18 cellular contexts compared by ENCODE assay signal in the genomic region with DNA sequence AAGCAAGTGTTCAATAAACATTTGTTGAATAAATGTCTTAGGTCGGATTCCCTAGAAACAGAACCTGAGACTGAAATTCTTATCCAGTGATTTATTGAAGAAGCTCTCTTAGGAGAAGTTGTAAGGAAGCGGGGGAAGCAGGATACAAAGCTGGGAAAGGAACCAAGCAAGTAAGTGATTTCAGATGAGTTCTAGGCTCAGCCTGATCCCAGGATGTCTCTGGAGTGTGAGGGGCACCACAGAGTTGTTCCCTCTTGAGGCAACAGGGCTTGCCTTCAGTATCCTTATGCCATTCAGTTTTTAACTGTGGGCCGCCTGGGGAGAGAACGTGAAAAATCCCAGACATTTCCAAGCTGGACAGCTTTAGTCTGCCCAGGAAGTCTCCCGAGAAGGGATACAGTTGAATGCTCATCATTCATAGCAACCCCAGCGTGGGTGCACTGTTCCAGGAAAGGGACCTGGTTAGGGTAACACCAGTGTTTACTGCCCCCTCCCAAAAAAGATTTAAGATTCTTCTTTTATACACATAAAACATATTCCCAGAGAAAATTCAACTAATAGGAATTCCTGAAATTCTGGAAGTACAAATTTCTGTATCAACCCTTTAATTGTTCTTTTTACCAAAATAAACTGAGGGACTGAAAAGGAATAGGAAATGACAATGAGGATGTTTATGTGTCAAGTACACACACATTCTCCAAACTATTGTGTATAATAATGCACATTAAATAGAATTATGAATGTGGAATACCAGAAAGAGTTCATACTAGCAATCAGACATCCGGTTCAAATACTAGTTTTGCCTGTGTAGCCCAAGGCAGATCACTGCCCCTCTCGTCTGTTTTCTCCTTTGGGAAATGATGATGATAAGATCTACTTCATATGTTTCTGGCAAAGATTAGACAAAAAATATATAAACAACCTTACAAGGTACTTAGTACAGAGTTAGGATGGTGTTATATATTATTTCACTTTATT.
A peak's percentile ranks its signal among the peaks of the same experiment; 100 is the strongest.
DNase-seq lines count a peak whose midpoint lies in the region; ATAC-seq and TF ChIP-seq lines count a peak whose summit lies in the region.
"Had no signal": no experiment of that assay in that cellular context is flagged by ENCODE, and none has a peak within 500 bp of the region (broad histone marks: within the 10 kb centered on the region; RNA-seq: fewer than 3 reads in every experiment).

No MANE protein-coding gene starts in this region.

- in situ Hi-C loops in GM23248 (cut with MboI) = no loop called here

- WGBS in GM23248 (ENCODE audit: low coverage in 1 of 2, low lambda C conversion rate in 2 of 2, missing lambda C conversion rate in 2 of 2), 2 experiments = 74 to 76% methylated on average over 8 of the region's 8 CpGs

- no peak for ATAC-seq in HG03025 (IDR thresholded peaks at IDR 0.05; ENCODE audit: low FRiP score, unreplicated experiment)
- ATAC-seq in stimulated activated naive CD8-positive, alpha-beta T cell treated with anti-CD3 and anti-CD28 coated beads, Interleukin-15, Interleukin-2, amounts not matched to agents 100 U/mL and 50 U/mL, for 24 hours = no peak

- H3K79me2 ChIP-seq in GM23248 (ENCODE audit: insufficient read depth) = no peaks in the 10 kb centered on the region

- H3K4me1 ChIP-seq in GM23248 (ENCODE audit: insufficient read depth) (peaks cover 48% of the 10 kb centered on the region), adipocyte (ENCODE audit: control insufficient read depth, insufficient read depth, low read length) (peaks cover 42% of the 10 kb centered on the region)
- H3K4me1 ChIP-seq: BE2C, Caco-2 had no signal

- peak overlapping the region; percentile 20 for H2AFZ ChIP-seq in GM23248
- H2AFZ ChIP-seq: PC-9 had no signal

- no peaks in the 10 kb centered on the region for H3K9me3 ChIP-seq in GM23248 (ENCODE audit: low read depth)
- no peaks in the 10 kb centered on the region for H3K9me3 ChIP-seq in adipocyte (ENCODE audit: control insufficient read depth, low read length)
- H3K9me3 ChIP-seq: BE2C, Caco-2 had no signal

- H3K9ac ChIP-seq in GM23248 = no peak overlapping the region
- H3K9ac ChIP-seq in adipocyte (ENCODE audit: low read length) = peak overlapping the region; percentile 4
- H3K9ac ChIP-seq: KMS-11 had no signal

- peak overlapping the region; percentile 72; the same call in 1 of the 2 replicates for H3K27ac ChIP-seq in GM23248
- H3K27ac ChIP-seq: KMS-11, PC-9 had no signal

- peaks cover 18% of the 10 kb centered on the region for H3K4me1 Mint-ChIP-seq in progenitor cell of endocrine pancreas (ENCODE audit: low read depth)
- H3K4me1 Mint-ChIP-seq: CD4-positive, CD25-positive, alpha-beta regulatory T cell had no signal

- H3K4me2 ChIP-seq in GM23248 (ENCODE audit: unreplicated experiment) = peak overlapping the region; percentile 69
- H3K4me2 ChIP-seq: KMS-11, PC-9 had no signal

- H3K9me3 Mint-ChIP-seq in progenitor cell of endocrine pancreas (ENCODE audit: low read depth) = no peaks in the 10 kb centered on the region

- no peaks in the 10 kb centered on the region for H4K20me1 ChIP-seq in GM23248 (ENCODE audit: insufficient read depth)

- TF ChIP-seq CTCF in AG09319 (IDR thresholded peaks at IDR 0.05; ENCODE audit: low read depth, low read length) (no peak), fibroblast of the aortic adventitia (IDR thresholded peaks at IDR 0.05; ENCODE audit: insufficient read depth, low read length) (no peak), progenitor cell of endocrine pancreas (IDR thresholded peaks at IDR 0.05; ENCODE audit: unreplicated experiment) (no peak)

- no peaks in the 10 kb centered on the region for H3K27me3 Mint-ChIP-seq in progenitor cell of endocrine pancreas
- H3K27me3 Mint-ChIP-seq: CD4-positive, CD25-positive, alpha-beta regulatory T cell had no signal

- no peak overlapping the region for H3K27ac Mint-ChIP-seq in progenitor cell of endocrine pancreas
- H3K27ac Mint-ChIP-seq: CD4-positive, CD25-positive, alpha-beta regulatory T cell had no signal

- no peaks in the 10 kb centered on the region for H3K36me3 Mint-ChIP-seq in progenitor cell of endocrine pancreas (ENCODE audit: insufficient read depth)
- H3K36me3 Mint-ChIP-seq: CD4-positive, CD25-positive, alpha-beta regulatory T cell had no signal

- no peaks in the 10 kb centered on the region for H3K9me2 ChIP-seq in GM23248 (ENCODE audit: insufficient read depth)

- peaks cover 31% of the 10 kb centered on the region for H3F3A ChIP-seq in GM23248 (ENCODE audit: insufficient read depth)

- H3K4me3 Mint-ChIP-seq in progenitor cell of endocrine pancreas (ENCODE audit: low read depth) = no peak overlapping the region
- H3K4me3 Mint-ChIP-seq: CD4-positive, CD25-positive, alpha-beta regulatory T cell had no signal

- H3K27me3 ChIP-seq in GM23248 (replicated peaks; ENCODE audit: insufficient read depth) = no peaks in the 10 kb centered on the region
- no peaks in the 10 kb centered on the region for H3K27me3 ChIP-seq in adipocyte (replicated peaks; ENCODE audit: control insufficient read depth, insufficient read depth, low read length)
- H3K27me3 ChIP-seq: BE2C had no signal

- no peak overlapping the region for H3K4me3 ChIP-seq in GM23248
- no peak overlapping the region for H3K4me3 ChIP-seq in adipocyte (ENCODE audit: low read length)
- no peak overlapping the region for H3K4me3 ChIP-seq in fibroblast of the aortic adventitia (ENCODE audit: low read depth, low read length)
- H3K4me3 ChIP-seq: PC-9 had no signal

- DNase-seq in AG09319 (ENCODE audit: extremely low read depth, low read depth) (peak; percentile 14), GM23248 (peak; percentile 29), adipocyte (ENCODE audit: low read depth) (no peak), fibroblast of the aortic adventitia (ENCODE audit: low read depth) (peak; percentile 44), NCI-H345 treated with DMSO at 0.1 percent for 48 hours (lab: John Stamatoyannopoulos, UW; ENCODE audit: unreplicated experiment) (no peak), progenitor cell of endocrine pancreas (ENCODE audit: low spot score, unreplicated experiment) (no peak)
- DNase-seq in stimulated activated naive CD8-positive, alpha-beta T cell treated with anti-CD3 and anti-CD28 coated beads, Interleukin-15, Interleukin-2, amounts not matched to agents 100 U/mL and 50 U/mL, for 24 hours = no peak
- DNase-seq: 8988T; BE2C; Caco-2; CD4-positive, CD25-positive, alpha-beta regulatory T cell; NCI-H1417; NCI-H187; NCI-H2227 treated with DMSO at 0.1 percent for 48 hours; NCI-H524; PC-9 had no signal

- no peaks in the 10 kb centered on the region for H3K36me3 ChIP-seq in GM23248 (ENCODE audit: low read depth)
- H3K36me3 ChIP-seq in adipocyte (ENCODE audit: control insufficient read depth, insufficient read depth, low read length, severe bottlenecking) = no peaks in the 10 kb centered on the region
- H3K36me3 ChIP-seq: BE2C had no signal

Comparison
In these comparisons a context has a peak if more than half of its experiments do, and no peak if none do; other contexts are left out.
1. DNase-seq: peak in AG09319 (single experiment), GM23248 (single experiment) and fibroblast of the aortic adventitia (single experiment); none in adipocyte (single experiment), NCI-H345 treated with DMSO at 0.1 percent for 48 hours (single experiment), stimulated activated naive CD8-positive, alpha-beta T cell treated with anti-CD3 and anti-CD28 coated beads, Interleukin-15, Interleukin-2, amounts not matched to agents 100 U/mL and 50 U/mL, for 24 hours (single experiment) and progenitor cell of endocrine pancreas (single experiment).